In the genomic region with DNA sequence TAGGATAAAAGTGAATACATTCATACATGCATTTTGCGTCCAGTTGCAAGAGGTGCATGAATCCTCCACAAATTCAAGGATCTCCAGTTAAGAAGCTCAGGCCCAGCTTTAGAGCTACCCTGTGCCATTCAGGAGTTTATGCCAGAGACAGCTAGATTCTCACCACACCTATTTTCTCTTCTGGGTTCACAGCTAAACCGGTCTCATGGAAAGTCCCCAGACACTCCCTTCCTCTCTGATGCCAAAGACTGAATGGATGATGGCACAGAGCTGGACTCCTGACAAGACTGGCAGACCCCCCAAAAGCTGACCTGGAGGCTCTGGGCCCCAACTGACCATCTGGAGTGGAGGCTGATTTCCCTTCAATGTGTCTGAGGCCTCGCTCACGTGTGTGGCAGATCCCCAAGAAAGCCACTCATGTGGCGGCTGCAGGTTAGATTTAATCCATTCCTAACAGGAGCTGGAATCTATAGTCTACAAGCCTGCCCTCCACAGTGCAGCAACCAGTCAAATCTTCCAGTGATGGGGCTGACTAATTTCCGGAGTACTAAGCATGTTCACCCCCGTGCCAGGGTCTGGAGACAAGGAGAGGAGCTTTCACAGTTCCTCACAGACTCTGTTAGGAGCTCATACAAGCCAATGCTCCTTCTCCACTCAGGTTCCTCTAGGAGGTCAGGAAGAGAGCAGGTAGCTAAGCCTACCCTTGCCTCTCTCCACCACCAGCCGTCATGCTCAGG, we compare ENCODE assay signal across 1 cellular context.
TF ChIP-seq lines count a peak whose summit lies in the region.

No MANE protein-coding gene starts in this region.

TF ChIP-seq in WTC11, 78 proteins besides CTCF, POLR2A, EP300 and RAD21 (continued from another document):
- TF ChIP-seq, protein P1, sequence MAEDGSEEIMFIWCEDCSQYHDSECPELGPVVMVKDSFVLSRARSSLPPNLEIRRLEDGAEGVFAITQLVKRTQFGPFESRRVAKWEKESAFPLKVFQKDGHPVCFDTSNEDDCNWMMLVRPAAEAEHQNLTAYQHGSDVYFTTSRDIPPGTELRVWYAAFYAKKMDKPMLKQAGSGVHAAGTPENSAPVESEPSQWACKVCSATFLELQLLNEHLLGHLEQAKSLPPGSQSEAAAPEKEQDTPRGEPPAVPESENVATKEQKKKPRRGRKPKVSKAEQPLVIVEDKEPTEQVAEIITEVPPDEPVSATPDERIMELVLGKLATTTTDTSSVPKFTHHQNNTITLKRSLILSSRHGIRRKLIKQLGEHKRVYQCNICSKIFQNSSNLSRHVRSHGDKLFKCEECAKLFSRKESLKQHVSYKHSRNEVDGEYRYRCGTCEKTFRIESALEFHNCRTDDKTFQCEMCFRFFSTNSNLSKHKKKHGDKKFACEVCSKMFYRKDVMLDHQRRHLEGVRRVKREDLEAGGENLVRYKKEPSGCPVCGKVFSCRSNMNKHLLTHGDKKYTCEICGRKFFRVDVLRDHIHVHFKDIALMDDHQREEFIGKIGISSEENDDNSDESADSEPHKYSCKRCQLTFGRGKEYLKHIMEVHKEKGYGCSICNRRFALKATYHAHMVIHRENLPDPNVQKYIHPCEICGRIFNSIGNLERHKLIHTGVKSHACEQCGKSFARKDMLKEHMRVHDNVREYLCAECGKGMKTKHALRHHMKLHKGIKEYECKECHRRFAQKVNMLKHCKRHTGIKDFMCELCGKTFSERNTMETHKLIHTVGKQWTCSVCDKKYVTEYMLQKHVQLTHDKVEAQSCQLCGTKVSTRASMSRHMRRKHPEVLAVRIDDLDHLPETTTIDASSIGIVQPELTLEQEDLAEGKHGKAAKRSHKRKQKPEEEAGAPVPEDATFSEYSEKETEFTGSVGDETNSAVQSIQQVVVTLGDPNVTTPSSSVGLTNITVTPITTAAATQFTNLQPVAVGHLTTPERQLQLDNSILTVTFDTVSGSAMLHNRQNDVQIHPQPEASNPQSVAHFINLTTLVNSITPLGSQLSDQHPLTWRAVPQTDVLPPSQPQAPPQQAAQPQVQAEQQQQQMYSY (CRISPR knock-in tag; IDR thresholded peaks at IDR 0.05) = no peak
- no peak for TF ChIP-seq OVOL2 (CRISPR knock-in tag; IDR thresholded peaks at IDR 0.05; ENCODE audit: borderline replicate concordance)
- TF ChIP-seq, protein P2, sequence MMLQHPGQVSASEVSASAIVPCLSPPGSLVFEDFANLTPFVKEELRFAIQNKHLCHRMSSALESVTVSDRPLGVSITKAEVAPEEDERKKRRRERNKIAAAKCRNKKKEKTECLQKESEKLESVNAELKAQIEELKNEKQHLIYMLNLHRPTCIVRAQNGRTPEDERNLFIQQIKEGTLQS (CRISPR knock-in tag; conservative IDR thresholded peaks at IDR 0.05) = no peak
- TF ChIP-seq, protein P3, sequence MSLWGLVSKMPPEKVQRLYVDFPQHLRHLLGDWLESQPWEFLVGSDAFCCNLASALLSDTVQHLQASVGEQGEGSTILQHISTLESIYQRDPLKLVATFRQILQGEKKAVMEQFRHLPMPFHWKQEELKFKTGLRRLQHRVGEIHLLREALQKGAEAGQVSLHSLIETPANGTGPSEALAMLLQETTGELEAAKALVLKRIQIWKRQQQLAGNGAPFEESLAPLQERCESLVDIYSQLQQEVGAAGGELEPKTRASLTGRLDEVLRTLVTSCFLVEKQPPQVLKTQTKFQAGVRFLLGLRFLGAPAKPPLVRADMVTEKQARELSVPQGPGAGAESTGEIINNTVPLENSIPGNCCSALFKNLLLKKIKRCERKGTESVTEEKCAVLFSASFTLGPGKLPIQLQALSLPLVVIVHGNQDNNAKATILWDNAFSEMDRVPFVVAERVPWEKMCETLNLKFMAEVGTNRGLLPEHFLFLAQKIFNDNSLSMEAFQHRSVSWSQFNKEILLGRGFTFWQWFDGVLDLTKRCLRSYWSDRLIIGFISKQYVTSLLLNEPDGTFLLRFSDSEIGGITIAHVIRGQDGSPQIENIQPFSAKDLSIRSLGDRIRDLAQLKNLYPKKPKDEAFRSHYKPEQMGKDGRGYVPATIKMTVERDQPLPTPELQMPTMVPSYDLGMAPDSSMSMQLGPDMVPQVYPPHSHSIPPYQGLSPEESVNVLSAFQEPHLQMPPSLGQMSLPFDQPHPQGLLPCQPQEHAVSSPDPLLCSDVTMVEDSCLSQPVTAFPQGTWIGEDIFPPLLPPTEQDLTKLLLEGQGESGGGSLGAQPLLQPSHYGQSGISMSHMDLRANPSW (CRISPR knock-in tag; conservative IDR thresholded peaks at IDR 0.05; ENCODE audit: low read depth) = no peak
- TF ChIP-seq, protein P4, sequence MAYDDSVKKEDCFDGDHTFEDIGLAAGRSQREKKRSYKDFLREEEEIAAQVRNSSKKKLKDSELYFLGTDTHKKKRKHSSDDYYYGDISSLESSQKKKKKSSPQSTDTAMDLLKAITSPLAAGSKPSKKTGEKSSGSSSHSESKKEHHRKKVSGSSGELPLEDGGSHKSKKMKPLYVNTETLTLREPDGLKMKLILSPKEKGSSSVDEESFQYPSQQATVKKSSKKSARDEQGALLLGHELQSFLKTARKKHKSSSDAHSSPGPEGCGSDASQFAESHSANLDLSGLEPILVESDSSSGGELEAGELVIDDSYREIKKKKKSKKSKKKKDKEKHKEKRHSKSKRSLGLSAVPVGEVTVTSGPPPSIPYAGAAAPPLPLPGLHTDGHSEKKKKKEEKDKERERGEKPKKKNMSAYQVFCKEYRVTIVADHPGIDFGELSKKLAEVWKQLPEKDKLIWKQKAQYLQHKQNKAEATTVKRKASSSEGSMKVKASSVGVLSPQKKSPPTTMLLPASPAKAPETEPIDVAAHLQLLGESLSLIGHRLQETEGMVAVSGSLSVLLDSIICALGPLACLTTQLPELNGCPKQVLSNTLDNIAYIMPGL (CRISPR knock-in tag; IDR thresholded peaks at IDR 0.05) = no peak
- no peak for TF ChIP-seq SMAD3 (CRISPR knock-in tag; IDR thresholded peaks at IDR 0.05; ENCODE audit: borderline replicate concordance)
- TF ChIP-seq GABPB1 (CRISPR knock-in tag; IDR thresholded peaks at IDR 0.05) = no peak
- TF ChIP-seq MXD4 (CRISPR knock-in tag; IDR thresholded peaks at IDR 0.05; ENCODE audit: borderline replicate concordance) = no peak
- TF ChIP-seq, protein P5, sequence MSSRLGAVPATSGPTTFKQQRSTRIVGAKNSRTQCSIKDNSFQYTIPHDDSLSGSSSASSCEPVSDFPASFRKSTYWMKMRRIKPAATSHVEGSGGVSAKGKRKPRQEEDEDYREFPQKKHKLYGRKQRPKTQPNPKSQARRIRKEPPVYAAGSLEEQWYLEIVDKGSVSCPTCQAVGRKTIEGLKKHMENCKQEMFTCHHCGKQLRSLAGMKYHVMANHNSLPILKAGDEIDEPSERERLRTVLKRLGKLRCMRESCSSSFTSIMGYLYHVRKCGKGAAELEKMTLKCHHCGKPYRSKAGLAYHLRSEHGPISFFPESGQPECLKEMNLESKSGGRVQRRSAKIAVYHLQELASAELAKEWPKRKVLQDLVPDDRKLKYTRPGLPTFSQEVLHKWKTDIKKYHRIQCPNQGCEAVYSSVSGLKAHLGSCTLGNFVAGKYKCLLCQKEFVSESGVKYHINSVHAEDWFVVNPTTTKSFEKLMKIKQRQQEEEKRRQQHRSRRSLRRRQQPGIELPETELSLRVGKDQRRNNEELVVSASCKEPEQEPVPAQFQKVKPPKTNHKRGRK (CRISPR knock-in tag; IDR thresholded peaks at IDR 0.05; ENCODE audit: borderline replicate concordance) = no peak
- no peak for TF ChIP-seq RORB (CRISPR knock-in tag; IDR thresholded peaks at IDR 0.05)
- TF ChIP-seq GTF2I (CRISPR knock-in tag; conservative IDR thresholded peaks at IDR 0.05) = no peak
- no peak for TF ChIP-seq ZNF232 (CRISPR knock-in tag; IDR thresholded peaks at IDR 0.05)
- no peak for TF ChIP-seq EMX1 (CRISPR knock-in tag; IDR thresholded peaks at IDR 0.05)
TF ChIP-seq in WTC11: peak in this region for 0.
